In the genomic region with DNA sequence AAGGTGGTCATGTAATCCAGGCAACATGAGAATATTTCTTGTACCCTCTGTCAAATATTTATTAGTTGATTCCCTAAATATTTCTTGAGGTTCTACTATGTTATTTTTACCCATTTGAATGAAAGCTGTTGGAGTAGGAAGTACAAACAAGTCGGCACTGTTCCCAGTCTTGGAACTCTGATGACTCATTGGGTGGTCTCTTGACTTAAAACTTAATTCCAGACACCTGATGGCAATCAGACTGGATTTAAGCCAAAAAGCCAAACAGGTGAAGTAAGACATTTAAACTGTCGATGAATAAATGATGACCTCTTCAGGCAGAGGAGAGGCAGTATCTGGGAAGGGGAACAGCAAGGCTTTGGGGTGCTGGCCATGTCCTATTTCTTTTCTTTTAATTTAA, we compare ENCODE assay signal across 1 cellular context.
TF ChIP-seq lines count a peak whose summit lies in the region.

No MANE protein-coding gene starts in this region.

TF ChIP-seq in K562, 482 proteins besides CTCF, POLR2A, EP300 and RAD21:
- TF ChIP-seq, protein P1, sequence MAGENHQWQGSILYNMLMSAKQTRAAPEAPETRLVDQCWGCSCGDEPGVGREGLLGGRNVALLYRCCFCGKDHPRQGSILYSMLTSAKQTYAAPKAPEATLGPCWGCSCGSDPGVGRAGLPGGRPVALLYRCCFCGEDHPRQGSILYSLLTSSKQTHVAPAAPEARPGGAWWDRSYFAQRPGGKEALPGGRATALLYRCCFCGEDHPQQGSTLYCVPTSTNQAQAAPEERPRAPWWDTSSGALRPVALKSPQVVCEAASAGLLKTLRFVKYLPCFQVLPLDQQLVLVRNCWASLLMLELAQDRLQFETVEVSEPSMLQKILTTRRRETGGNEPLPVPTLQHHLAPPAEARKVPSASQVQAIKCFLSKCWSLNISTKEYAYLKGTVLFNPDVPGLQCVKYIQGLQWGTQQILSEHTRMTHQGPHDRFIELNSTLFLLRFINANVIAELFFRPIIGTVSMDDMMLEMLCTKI (IDR thresholded peaks at IDR 0.05; ENCODE audit: partially characterized antibody), result no peak
- TF ChIP-seq ATF3 (IDR thresholded peaks at IDR 0.05) (0 out of 2 replicates have a peak, but pooled peaks have one; percentile 12), ATF3 (CRISPR knock-in tag; conservative IDR thresholded peaks at IDR 0.05) (no peak)
